In genomic region chr14:24840204-24840893, GRCh38 we compare ENCODE assay signal across 22 cellular contexts.
DNase-seq lines count a peak whose midpoint lies in the region; ATAC-seq, FAIRE-seq and TF ChIP-seq lines count a peak whose summit lies in the region.
"Had no signal": no experiment of that assay in that cellular context is flagged by ENCODE, and none has a peak within 500 bp of the region (broad histone marks: within the 10 kb centered on the region; RNA-seq: fewer than 3 reads in every experiment).

No MANE protein-coding gene starts in this region.

- no peak overlapping the region for H3K4me3 ChIP-seq in AG10803 (ENCODE audit: low read length)
- H3K4me3 ChIP-seq in choroid plexus epithelial cell (ENCODE audit: low read depth, low read length): no peak overlapping the region
- no peak overlapping the region for H3K4me3 ChIP-seq in left lung
- H3K4me3 ChIP-seq: esophagus squamous epithelium, heart left ventricle, stomach had no signal

- H3K4me1 Mint-ChIP-seq in mesothelial cell of epicardium: peaks cover 19% of the 10 kb centered on the region
- H3K4me1 Mint-ChIP-seq: CD4-positive, CD25-positive, alpha-beta regulatory T cell had no signal

- DNase-seq in AG10803 (ENCODE audit: low read depth) (peak; percentile 68), HTR-8/SVneo (ENCODE audit: insufficient read length, low spot score) (peak; percentile 20), choroid plexus epithelial cell (ENCODE audit: low read depth) (peak; percentile 28), mesothelial cell of epicardium (ENCODE audit: low spot score in 2 of 2, unreplicated experiment in 2 of 2) (no peak), Kasumi-1 (lab: John Stamatoyannopoulos, UW) (no peak), left lung (no peak)
- no peak for DNase-seq in activated CD4-positive, alpha-beta T cell treated with anti-CD3 and anti-CD28 coated beads, Interleukin-2, amount 50 U/mL, for 4 hours
- DNase-seq: activated CD4-positive, alpha-beta T cell treated with anti-CD3 and anti-CD28 coated beads, Interleukin-2, amount 50 U/mL, for 1 hour; activated naive CD4-positive, alpha-beta T cell treated with anti-CD3 and anti-CD28 coated beads for 36 hours; activated T-cell treated with anti-CD3 and anti-CD28 coated beads for 4 hours; CD4-positive, CD25-positive, alpha-beta regulatory T cell; esophagus squamous epithelium; heart left ventricle; midbrain; NCI-H1048; NCI-H774; SK-N-SH; stimulated activated CD4-positive, alpha-beta T cell treated with anti-CD3 and anti-CD28 coated beads, Interleukin-2, amount 100 ng/mL, for 24 hours; stomach had no signal

- no peaks in the 10 kb centered on the region for H3K36me3 ChIP-seq in left lung
- H3K36me3 ChIP-seq: esophagus squamous epithelium, heart left ventricle, stomach had no signal

- H3K27ac ChIP-seq in left lung: no peak overlapping the region
- H3K27ac ChIP-seq: esophagus squamous epithelium, stomach had no signal

- no peak for FAIRE-seq in HTR-8/SVneo (lab: Jason Lieb, UNC)

- H3K9me3 Mint-ChIP-seq in mesothelial cell of epicardium: no peaks in the 10 kb centered on the region
- H3K9me3 Mint-ChIP-seq: activated naive CD4-positive, alpha-beta T cell treated with anti-CD3 and anti-CD28 coated beads for 36 hours; brain had no signal

- no peak for ATAC-seq in left lung
- no peak for ATAC-seq in HG03439 (IDR thresholded peaks at IDR 0.05; ENCODE audit: unreplicated experiment)
- ATAC-seq: sciatic nerve had no signal

- H3K4me1 ChIP-seq in left lung: peaks cover 0 to 4% of the 10 kb centered on the region in 2 donors
- H3K4me1 ChIP-seq: esophagus squamous epithelium had no signal

- peak overlapping the region; percentile 31 for H3K27ac Mint-ChIP-seq in mesothelial cell of epicardium
- H3K27ac Mint-ChIP-seq: activated naive CD4-positive, alpha-beta T cell treated with anti-CD3 and anti-CD28 coated beads for 36 hours; CD4-positive, CD25-positive, alpha-beta regulatory T cell had no signal

- H3K27me3 ChIP-seq in left lung: no peaks in the 10 kb centered on the region
- H3K27me3 ChIP-seq: esophagus squamous epithelium, heart left ventricle, stomach had no signal

- no peak for TF ChIP-seq CTCF in AG10803 (conservative IDR thresholded peaks at IDR 0.05; ENCODE audit: low read length)
- no peak for TF ChIP-seq CTCF in choroid plexus epithelial cell (conservative IDR thresholded peaks at IDR 0.05; ENCODE audit: low read depth, low read length)
- no peak for TF ChIP-seq CTCF in mesothelial cell of epicardium (IDR thresholded peaks at IDR 0.05; ENCODE audit: unreplicated experiment)
- no peak for TF ChIP-seq CTCF in left lung (IDR thresholded peaks at IDR 0.05)

- no peaks in the 10 kb centered on the region for H3K9me3 ChIP-seq in left lung
- H3K9me3 ChIP-seq: esophagus squamous epithelium, heart left ventricle, SK-N-SH, stomach had no signal

- no peaks in the 10 kb centered on the region for H3K27me3 Mint-ChIP-seq in mesothelial cell of epicardium (ENCODE audit: low read depth)
- H3K27me3 Mint-ChIP-seq: brain had no signal

- intact Hi-C loops in left lung (cut with DNase I): no loop called here

- no peak overlapping the region for H3K4me3 Mint-ChIP-seq in mesothelial cell of epicardium
- H3K4me3 Mint-ChIP-seq: activated naive CD4-positive, alpha-beta T cell treated with anti-CD3 and anti-CD28 coated beads for 36 hours; brain; CD4-positive, CD25-positive, alpha-beta regulatory T cell had no signal

- H3K36me3 Mint-ChIP-seq in mesothelial cell of epicardium: peaks cover 1% of the 10 kb centered on the region
- H3K36me3 Mint-ChIP-seq: brain; CD4-positive, CD25-positive, alpha-beta regulatory T cell had no signal

Comparison
In these comparisons a context has a peak if more than half of its experiments do, and no peak if none do; other contexts are left out.
1. DNase-seq: peak in AG10803 (single experiment), HTR-8/SVneo (single experiment) and choroid plexus epithelial cell (single experiment); none in mesothelial cell of epicardium (0 of 2), Kasumi-1 (0 of 2), left lung (0 of 2) and activated CD4-positive, alpha-beta T cell treated with anti-CD3 and anti-CD28 coated beads, Interleukin-2, amount 50 U/mL, for 4 hours (0 of 2).